10 cellular contexts compared by ENCODE assay signal in genomic region chr7:2522780-2523433, GRCh38. TPM values are rescaled to one million over a fixed set of nuclear protein-coding genes. Genes with fewer than 3 reads are reported as not detected.
A peak's percentile ranks its signal among the peaks of the same experiment; 100 is the strongest.
DNase-seq lines count a peak whose midpoint lies in the region; ATAC-seq, FAIRE-seq and TF ChIP-seq lines count a peak whose summit lies in the region.
"Had no signal": no experiment of that assay in that cellular context is flagged by ENCODE, and none has a peak within 500 bp of the region (broad histone marks: within the 10 kb centered on the region; RNA-seq: fewer than 3 reads in every experiment).

No MANE protein-coding gene starts in this region.

- no peak for TF ChIP-seq EP300 in GM12878 (IDR thresholded peaks at IDR 0.05; ENCODE audit: borderline replicate concordance in 1 of 2, control insufficient read depth in 1 of 2, low read depth in 2 of 2, low read length in 2 of 2)
- no peak for TF ChIP-seq EP300 in transverse colon (IDR thresholded peaks at IDR 0.05; ENCODE audit: low read depth)

- no peak overlapping the region for H3K9ac ChIP-seq in GM12878 (ENCODE audit: control insufficient read depth, insufficient read depth, low read length)
- H3K9ac ChIP-seq: KMS-11 had no signal

- no peaks in the 10 kb centered on the region for H3K36me3 ChIP-seq in GM12878 (ENCODE audit: control insufficient read depth in 2 of 2, insufficient read depth in 2 of 2, low read length in 1 of 2)
- H3K36me3 ChIP-seq in transverse colon = no peaks in the 10 kb centered on the region
- H3K36me3 ChIP-seq in WERI-Rb-1 = peaks cover 43% of the 10 kb centered on the region

- no peak for TF ChIP-seq RAD21 in GM12878 (IDR thresholded peaks at IDR 0.05; ENCODE audit: insufficient read depth, low read depth, low read length)

- peak; percentile 82 for DNase-seq in COLO829 (ENCODE audit: low spot score)
- DNase-seq in NCI-H2029 (lab: John Stamatoyannopoulos, UW) = peak; percentile 37
- DNase-seq in GM12878 (ENCODE audit: low read depth, low spot score) = no peak
- DNase-seq in lower leg skin (ENCODE audit: low spot score in 2 of 2) = peak in 1 of 2 donors; percentile 89
- peak; percentile 80 for DNase-seq in transverse colon
- no peak for DNase-seq in WERI-Rb-1
- DNase-seq in inferior parietal cortex (ENCODE audit: extremely low spot score) = no peak

- CTCF ChIA-PET in GM12878 (lab: Yijun Ruan, JAX) = interaction anchor here (1.3 to 2.2 kb wide), 2 partner anchors 43 to 44 kb away, joined by 4 to 7 read pairs; no protein-coding TSS in a partner anchor

- BruUV-seq in GM12878 (replicated peaks; lab: Mats Ljungman, UMichigan) = no TSS peak

- RAD21 ChIA-PET in GM12878 (lab: Charles Lee; ENCODE audit: unreplicated experiment) = interaction anchor here (0.8 to 1.5 kb wide), 2 partner anchors 37 to 40 kb away, joined by 3 read pairs; no protein-coding TSS in a partner anchor

- TF ChIP-seq CTCF in GM12878 (IDR thresholded peaks at IDR 0.05 in 2 of 3, conservative IDR thresholded peaks at IDR 0.05 in 1 of 3; ENCODE audit: control insufficient read depth in 2 of 3, extremely low read depth in 1 of 3, insufficient read depth in 1 of 3, low read depth in 3 of 3, low read length in 3 of 3) = no peak
- TF ChIP-seq CTCF in lower leg skin (IDR thresholded peaks at IDR 0.05) = no peak
- no peak for TF ChIP-seq CTCF in transverse colon (IDR thresholded peaks at IDR 0.05)
- no peak for TF ChIP-seq CTCF in WERI-Rb-1 (IDR thresholded peaks at IDR 0.05; ENCODE audit: low read depth, low read length)

- H3K27me3 ChIP-seq in GM12878 (replicated peaks in 1 of 2; ENCODE audit: control insufficient read depth in 2 of 2, insufficient read depth in 2 of 2, low read length in 1 of 2) (peaks cover 0 to 11% of the 10 kb centered on the region in 2 experiments; a peak in 3 of 4 replicates), transverse colon (peaks cover 15% of the 10 kb centered on the region), WERI-Rb-1 (ENCODE audit: insufficient read depth, low read depth, severe bottlenecking) (no peaks in the 10 kb centered on the region)

- 6% methylated on average over 19 of the region's 19 CpGs for WGBS in GM12878 (ENCODE audit: insufficient coverage, insufficient replicate concordance, low lambda C conversion rate, missing lambda C conversion rate)
- WGBS in lower leg skin, 2 donors = 26 to 32% methylated on average over 19 of the region's 19 CpGs
- 26% methylated on average over 19 of the region's 19 CpGs; no CpG with 5 or more reads in 1 of the 2 donors for WGBS in transverse colon (ENCODE audit: low coverage in 1 of 2), 2 donors

- H3K9me3 ChIP-seq in GM12878 (replicated peaks; ENCODE audit: control insufficient read depth, insufficient read depth, low read length) (no peaks in the 10 kb centered on the region), transverse colon (no peaks in the 10 kb centered on the region), WERI-Rb-1 (ENCODE audit: severe bottlenecking) (no peaks in the 10 kb centered on the region)

- H3K4me3 ChIP-seq in GM12878 (no peak overlapping the region), lower leg skin (ENCODE audit: low read depth, poor library complexity, severe bottlenecking) (peak overlapping the region; percentile 5), transverse colon (peak overlapping the region in 3 of 4 donors; percentile 49 to 65 (median 65)), WERI-Rb-1 (ENCODE audit: low read depth, low read length) (no peak overlapping the region)

- no peaks in the 10 kb centered on the region for H4K20me1 ChIP-seq in GM12878 (ENCODE audit: control insufficient read depth, insufficient read depth)

- H3K79me2 ChIP-seq in GM12878 (ENCODE audit: control insufficient read depth, insufficient read depth, low read length) = no peaks in the 10 kb centered on the region

- POLR2A ChIA-PET in GM12878 (lab: Charles Lee) = interaction anchor here (1.2 kb wide), 1 partner anchor 12 kb away, joined by 5 read pairs; no protein-coding TSS in a partner anchor

- H3K27ac ChIP-seq in GM12878 (ENCODE audit: control insufficient read depth, insufficient read depth) (no peak overlapping the region), transverse colon (peak overlapping the region; percentile 89 to 94 (median 92)), WERI-Rb-1 (no peak overlapping the region)
- H3K27ac ChIP-seq: KMS-11 had no signal

- no peak for TF ChIP-seq POLR2A in GM12878 (IDR thresholded peaks at IDR 0.05; ENCODE audit: low read depth, low read length)
- TF ChIP-seq POLR2A in lower leg skin (IDR thresholded peaks at IDR 0.05) = no peak
- TF ChIP-seq POLR2A in transverse colon (IDR thresholded peaks at IDR 0.05) = peak; percentile 43

- intact Hi-C loops in GM12878 (cut with micrococcal nuclease; ENCODE audit: unreplicated experiment) (no loop called here), lower leg skin (cut with DNase I; ENCODE audit: low total_unique reads) (no loop called here), transverse colon (cut with DNase I; ENCODE audit: low total_unique reads) (no loop called here)

- in situ Hi-C loops in GM12878 (cut with MboI) = no loop called here
- in situ Hi-C loops in transverse colon (cut with MboI; ENCODE audit: low pct_ligation_motif_present in 1 of 4, low pct_unique_long_range_greater_than_20kb in 1 of 4, low sequenced_read_pairs in 3 of 4) = no loop called here

- peak overlapping the region; percentile 64 for H3K4me2 ChIP-seq in GM12878 (ENCODE audit: control insufficient read depth, insufficient read depth)
- H3K4me2 ChIP-seq: KMS-11 had no signal

- peaks cover 21% of the 10 kb centered on the region for H3K4me1 ChIP-seq in GM12878 (ENCODE audit: control insufficient read depth, insufficient read depth, low read length)
- H3K4me1 ChIP-seq in transverse colon = peaks cover 52 to 88% (median 79%) of the 10 kb centered on the region in 4 donors

- FAIRE-seq in GM12878 (lab: Jason Lieb, UNC) = peak; percentile 13

- ATAC-seq in GM12878 = peak; percentile 4
- no peak for ATAC-seq in HG03045 (IDR thresholded peaks at IDR 0.05; ENCODE audit: unreplicated experiment)

- SMC1A ChIA-PET in GM12878 (lab: Charles Lee; ENCODE audit: uncharacterized antibody, unreplicated experiment) = interaction anchor here (0.7 to 1.5 kb wide), 2 partner anchors 31 to 44 kb away, joined by 3 to 9 read pairs; no protein-coding TSS in a partner anchor

- H2AFZ ChIP-seq in GM12878 (ENCODE audit: control insufficient read depth, low read depth, low read length) = no peak overlapping the region

RNA-seq across cellular contexts. Expression of gene LFNG, which starts 3.3 kb away (rescaled TPM):
- total RNA-seq in GM12878 (2013; cell fraction: nucleolus; rRNA removed) = 6.2 and 7.0 TPM in 2 replicates
- total RNA-seq in GM12878 (2014; rRNA removed) (0.11 and 0.68 TPM in 2 replicates), GM12878 (2014; rRNA removed; fragmentation: Illumina TruSeq; extraction: Trizol) (0.22 and 0.23 TPM in 2 replicates), GM12878 (2021) (0.62 and 0.80 TPM in 2 replicates), lower leg skin (100 to 1,000 TPM; 104 to 169 (median 139) TPM), transverse colon (100 to 1,000 TPM in 2 of 4 donors, 10 to 100 TPM in 2; 17.9 to 162 (median 80.6) TPM)
- not detected for polyA plus RNA-seq in GM12878 (2011; ENCODE audit: low read depth)
- polyA plus RNA-seq in GM12878 (2011; rRNA removed) (0.33 and 0.43 TPM in 2 replicates), GM12878 (2014; fragmentation: Illumina TruSeq; extraction: Trizol) (0.15 TPM in 1 of 2 replicates, not detected in the other), GM12878 (2014; fragmentation: Nextera tagmentation; extraction: Ambion mirVana) (under 1 TPM; 0.09 to 0.18 TPM), GM12878 (2014; rRNA removed) (0.68 and 0.81 TPM in 2 replicates), GM12878 (2016; fragmentation: Nextera tagmentation; extraction: Ambion mirVana) (not detected)
- polyA plus RNA-seq in GM12878 (2011; cell fraction: cytosol; rRNA removed) = 0.48 and 0.51 TPM in 2 replicates
- 1.6 and 1.7 TPM in 2 replicates for polyA plus RNA-seq in GM12878 (2011; cell fraction: nucleus; rRNA removed)
- polyA plus RNA-seq in GM12878 (2012) = 0.15 and 0.35 TPM in 2 replicates
- polyA minus RNA-seq in GM12878 (2011; rRNA and poly(A)+ RNA removed) = 0.15 and 0.26 TPM in 2 replicates
- polyA minus RNA-seq in GM12878 (2011; cell fraction: cytosol; rRNA and poly(A)+ RNA removed) = not detected in 2 replicates
- 0.73 and 2.0 TPM in 2 replicates for polyA minus RNA-seq in GM12878 (2011; cell fraction: nucleus; rRNA and poly(A)+ RNA removed)

RNA-seq across cellular contexts. Expression of gene BRAT1, which starts 32.4 kb away (rescaled TPM):
- 26.3 and 30.6 TPM in 2 replicates for total RNA-seq in GM12878 (2013; cell fraction: nucleolus; rRNA removed)
- total RNA-seq in GM12878 (2014; rRNA removed) = 27.2 and 35.2 TPM in 2 replicates
- 4.1 and 5.2 TPM in 2 replicates for total RNA-seq in GM12878 (2014; rRNA removed; fragmentation: Illumina TruSeq; extraction: Trizol)
- total RNA-seq in GM12878 (2021) = 31.0 and 32.8 TPM in 2 replicates
- polyA plus RNA-seq in GM12878 (2011; ENCODE audit: low read depth) = 4.9 TPM
- polyA plus RNA-seq in GM12878 (2011; rRNA removed) = 2.9 and 8.1 TPM in 2 replicates
- 13.5 and 22.0 TPM in 2 replicates for polyA plus RNA-seq in GM12878 (2011; cell fraction: cytosol; rRNA removed)
- 101 and 131 TPM in 2 replicates for polyA plus RNA-seq in GM12878 (2011; cell fraction: nucleus; rRNA removed)
- polyA plus RNA-seq in GM12878 (2012) = 16.8 and 17.2 TPM in 2 replicates
- polyA plus RNA-seq in GM12878 (2014; fragmentation: Illumina TruSeq; extraction: Trizol) = 0.76 and 3.3 TPM in 2 replicates
- under 1 TPM; 0.13 to 0.68 TPM for polyA plus RNA-seq in GM12878 (2014; fragmentation: Nextera tagmentation; extraction: Ambion mirVana)
- 23.8 and 32.6 TPM in 2 replicates for polyA plus RNA-seq in GM12878 (2014; rRNA removed)
- 10 to 100 TPM; 43.6 to 53.3 TPM for polyA plus RNA-seq in GM12878 (2016; fragmentation: Nextera tagmentation; extraction: Ambion mirVana)
- polyA minus RNA-seq in GM12878 (2011; rRNA and poly(A)+ RNA removed) = 3.9 and 12.8 TPM in 2 replicates
- 9.5 and 9.9 TPM in 2 replicates for polyA minus RNA-seq in GM12878 (2011; cell fraction: cytosol; rRNA and poly(A)+ RNA removed)
- 10.8 and 17.3 TPM in 2 replicates for polyA minus RNA-seq in GM12878 (2011; cell fraction: nucleus; rRNA and poly(A)+ RNA removed)
- total RNA-seq in lower leg skin = 10 to 100 TPM; 40.5 to 88.4 (median 60.6) TPM
- total RNA-seq in transverse colon = 100 to 1,000 TPM in 1 of 4 donors, 10 to 100 TPM in 3; 31.7 to 120 (median 40.4) TPM

RNA-seq across cellular contexts. Expression of gene IQCE, which starts 35.9 kb away (rescaled TPM):
- 15.3 and 19.5 TPM in 2 replicates for total RNA-seq in GM12878 (2013; cell fraction: nucleolus; rRNA removed)
- total RNA-seq in GM12878 (2014; rRNA removed) (3.7 and 4.3 TPM in 2 replicates), GM12878 (2014; rRNA removed; fragmentation: Illumina TruSeq; extraction: Trizol) (2.3 and 2.5 TPM in 2 replicates), GM12878 (2021) (7.9 and 8.1 TPM in 2 replicates), lower leg skin (10 to 100 TPM; 10.5 to 18.6 (median 12.8) TPM), transverse colon (100 to 1,000 TPM in 1 of 4 donors, 10 to 100 TPM in 3; 27.2 to 187 (median 55.5) TPM)
- polyA plus RNA-seq in GM12878 (2011; ENCODE audit: low read depth) = 0.75 TPM
- polyA plus RNA-seq in GM12878 (2011; rRNA removed) (2.8 and 3.7 TPM in 2 replicates), GM12878 (2014; fragmentation: Illumina TruSeq; extraction: Trizol) (3.0 and 3.1 TPM in 2 replicates), GM12878 (2014; fragmentation: Nextera tagmentation; extraction: Ambion mirVana) (under 1 TPM; 0.37 to 0.45 TPM), GM12878 (2014; rRNA removed) (5.6 and 6.1 TPM in 2 replicates), GM12878 (2016; fragmentation: Nextera tagmentation; extraction: Ambion mirVana) (1 to 10 TPM; 5.8 to 5.9 TPM)
- polyA plus RNA-seq in GM12878 (2011; cell fraction: cytosol; rRNA removed) = 2.9 and 3.7 TPM in 2 replicates
- polyA plus RNA-seq in GM12878 (2011; cell fraction: nucleus; rRNA removed) = 13.7 and 15.4 TPM in 2 replicates
- polyA plus RNA-seq in GM12878 (2012) = 2.0 and 2.6 TPM in 2 replicates
- polyA minus RNA-seq in GM12878 (2011; rRNA and poly(A)+ RNA removed) = 2.5 and 4.9 TPM in 2 replicates
- 1.1 and 3.7 TPM in 2 replicates for polyA minus RNA-seq in GM12878 (2011; cell fraction: cytosol; rRNA and poly(A)+ RNA removed)
- 3.4 and 6.5 TPM in 2 replicates for polyA minus RNA-seq in GM12878 (2011; cell fraction: nucleus; rRNA and poly(A)+ RNA removed)

RNA-seq across cellular contexts. Expression of gene GRIFIN, which starts 46.7 kb away (rescaled TPM):
- not detected in 2 replicates for total RNA-seq in GM12878 (2013; cell fraction: nucleolus; rRNA removed)
- total RNA-seq in GM12878 (2014; rRNA removed) (not detected in 2 replicates), GM12878 (2014; rRNA removed; fragmentation: Illumina TruSeq; extraction: Trizol) (not detected in 2 replicates), GM12878 (2021) (not detected in 2 replicates), lower leg skin (not detected), transverse colon (not detected)
- polyA plus RNA-seq in GM12878 (2011; ENCODE audit: low read depth) = not detected
- polyA plus RNA-seq in GM12878 (2011; rRNA removed) (not detected in 2 replicates), GM12878 (2014; fragmentation: Illumina TruSeq; extraction: Trizol) (not detected in 2 replicates), GM12878 (2014; fragmentation: Nextera tagmentation; extraction: Ambion mirVana) (not detected), GM12878 (2014; rRNA removed) (not detected in 2 replicates), GM12878 (2016; fragmentation: Nextera tagmentation; extraction: Ambion mirVana) (not detected)
- not detected in 2 replicates for polyA plus RNA-seq in GM12878 (2011; cell fraction: cytosol; rRNA removed)
- polyA plus RNA-seq in GM12878 (2011; cell fraction: nucleus; rRNA removed) = not detected in 2 replicates
- not detected in 2 replicates for polyA plus RNA-seq in GM12878 (2012)
- polyA minus RNA-seq in GM12878 (2011; rRNA and poly(A)+ RNA removed) = not detected in 2 replicates
- not detected in 2 replicates for polyA minus RNA-seq in GM12878 (2011; cell fraction: cytosol; rRNA and poly(A)+ RNA removed)
- polyA minus RNA-seq in GM12878 (2011; cell fraction: nucleus; rRNA and poly(A)+ RNA removed) = not detected in 2 replicates
- total RNA-seq: lung microvascular endothelial cell had no signal

Comparison
In these comparisons a context has a peak if more than half of its experiments do, and no peak if none do; other contexts are left out.
1. DNase-seq: peak in COLO829 (single experiment), NCI-H2029 (single experiment) and transverse colon (single experiment); none in GM12878 (single experiment), WERI-Rb-1 (single experiment) and inferior parietal cortex (single experiment).
2. H3K27ac ChIP-seq: peak in transverse colon (4 of 4); none in GM12878 (single experiment) and WERI-Rb-1 (single experiment).
3. H3K4me3 ChIP-seq: peak in lower leg skin (single experiment) and transverse colon (3 of 4); none in GM12878 (single experiment) and WERI-Rb-1 (single experiment).